ENCODE assay signal across 3 cellular contexts in the genomic region with DNA sequence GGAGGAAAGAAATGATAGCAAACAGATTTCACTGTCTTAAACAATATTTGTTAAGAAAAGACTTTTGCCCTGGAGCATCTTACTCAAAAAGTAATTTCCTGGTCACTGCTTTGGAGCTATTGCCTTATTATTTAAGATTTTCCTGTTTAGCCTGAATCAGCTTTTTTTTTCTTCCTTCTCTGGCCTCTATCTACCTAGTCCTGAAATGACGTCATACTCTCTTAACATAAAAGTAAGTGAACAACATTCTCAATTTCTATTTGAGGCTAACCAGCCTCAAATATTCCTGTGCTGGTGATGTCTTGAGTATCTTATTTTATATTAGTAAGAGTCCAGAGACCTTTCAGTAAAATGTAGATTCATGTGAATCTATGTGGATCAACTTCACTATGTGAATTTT.
TF ChIP-seq lines count a peak whose summit lies in the region.

No MANE protein-coding gene starts in this region.

TF ChIP-seq in HepG2, 621 proteins besides CTCF, POLR2A, EP300 and RAD21:
- TF ChIP-seq MAFF (IDR thresholded peaks at IDR 0.05; ENCODE audit: low read depth, low read length) (0 out of 2 replicates have a peak, but pooled peaks have one; percentile 23), KMT2A (CRISPR knock-in tag; IDR thresholded peaks at IDR 0.05) (no peak), DNMT3B (CRISPR knock-in tag; conservative IDR thresholded peaks at IDR 0.05) (no peak), EEA1 (CRISPR knock-in tag; IDR thresholded peaks at IDR 0.05; ENCODE audit: borderline replicate concordance) (no peak), CREB1 (IDR thresholded peaks at IDR 0.05) (peak; percentile 92), CREB1 (CRISPR knock-in tag; IDR thresholded peaks at IDR 0.05) (no peak), RORA (CRISPR knock-in tag; IDR thresholded peaks at IDR 0.05) (no peak), ATF7 (IDR thresholded peaks at IDR 0.05) (peak; percentile 99), ATF7 (CRISPR knock-in tag; IDR thresholded peaks at IDR 0.05) (no peak)

TF ChIP-seq in IMR-90, 13 proteins besides CTCF, POLR2A, EP300 and RAD21:
- TF ChIP-seq MAZ (IDR thresholded peaks at IDR 0.05; ENCODE audit: borderline replicate concordance, low read depth, low read length) = no peak
- TF ChIP-seq MAFK (IDR thresholded peaks at IDR 0.05; ENCODE audit: low read depth, low read length) = peak; percentile 14; the same call in 1 of the 2 replicates
- no peak for TF ChIP-seq SMC3 (IDR thresholded peaks at IDR 0.05; ENCODE audit: low read depth, low read length)
- TF ChIP-seq CEBPB (IDR thresholded peaks at IDR 0.05; ENCODE audit: low read depth, low read length) = no peak
- no peak for TF ChIP-seq MXI1 (IDR thresholded peaks at IDR 0.05; ENCODE audit: borderline replicate concordance, low read depth, low read length)
- no peak for TF ChIP-seq RFX5 (IDR thresholded peaks at IDR 0.05; ENCODE audit: low read depth, low read length)

TF ChIP-seq in K562, 482 proteins besides CTCF, POLR2A, EP300 and RAD21:
- TF ChIP-seq ATF7 (IDR thresholded peaks at IDR 0.05) = 0 out of 2 replicates have a peak, but pooled peaks have one; percentile 13
- TF ChIP-seq, protein P1, sequence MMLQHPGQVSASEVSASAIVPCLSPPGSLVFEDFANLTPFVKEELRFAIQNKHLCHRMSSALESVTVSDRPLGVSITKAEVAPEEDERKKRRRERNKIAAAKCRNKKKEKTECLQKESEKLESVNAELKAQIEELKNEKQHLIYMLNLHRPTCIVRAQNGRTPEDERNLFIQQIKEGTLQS (IDR thresholded peaks at IDR 0.05) = peak; percentile 16; the same call in 1 of the 2 replicates
- TF ChIP-seq, protein P1 (CRISPR knock-in tag; conservative IDR thresholded peaks at IDR 0.05) = no peak
- TF ChIP-seq ZNF316 (IDR thresholded peaks at IDR 0.05) = 0 out of 2 replicates have a peak, but pooled peaks have one; percentile 11
- no peak for TF ChIP-seq MAFG (tag; conservative IDR thresholded peaks at IDR 0.05)
